ENCODE assay signal across 8 cellular contexts in genomic region chr1:229624521-229624905, GRCh38. TPM values are rescaled to one million over a fixed set of nuclear protein-coding genes. Genes with fewer than 3 reads are reported as not detected.
DNase-seq lines count a peak whose midpoint lies in the region; ATAC-seq and TF ChIP-seq lines count a peak whose summit lies in the region.

No MANE protein-coding gene starts in this region.

- no peak for DNase-seq in AG09309 (ENCODE audit: low read depth)
- no peak for DNase-seq in natural killer cell treated with Interleukin-12 subunit alpha and Interleukin-12 subunit beta and Interleukin-15 and Interleukin-18, amount 100 ng/mL, for 72 hours (ENCODE audit: low spot score)
- no peak for DNase-seq in NCI-H2227 (lab: John Stamatoyannopoulos, UW; ENCODE audit: unreplicated experiment)
- no peak for DNase-seq in LoVo (ENCODE audit: low spot score)
- no peak for DNase-seq in A172 (ENCODE audit: low spot score)

- intact Hi-C loops in dendritic cell treated with granulocyte-macrophage colony-stimulating factor and Interleukin-4, amounts not matched to agents 40 ng/mL and 50 ng/mL, for 4 days (cut with micrococcal nuclease): no loop called here

- no peaks in the 10 kb centered on the region for H3K27me3 ChIP-seq in KMS-11 (ENCODE audit: insufficient read depth, low read depth)

- peak overlapping the region; percentile 87 for H3K4me3 Mint-ChIP-seq in dendritic cell treated with granulocyte-macrophage colony-stimulating factor and Interleukin-4, amounts not matched to agents 40 ng/mL and 50 ng/mL, for 4 days
- H3K4me3 Mint-ChIP-seq in natural killer cell treated with Interleukin-12 subunit alpha and Interleukin-12 subunit beta and Interleukin-15 and Interleukin-18, amount 100 ng/mL, for 72 hours: peak overlapping the region; percentile 97

- peak overlapping the region; percentile 83 for H3K27ac Mint-ChIP-seq in dendritic cell treated with granulocyte-macrophage colony-stimulating factor and Interleukin-4, amounts not matched to agents 40 ng/mL and 50 ng/mL, for 4 days
- peak overlapping the region; percentile 81 to 85 for H3K27ac Mint-ChIP-seq in natural killer cell treated with Interleukin-12 subunit alpha and Interleukin-12 subunit beta and Interleukin-15 and Interleukin-18, amount 100 ng/mL, for 72 hours

- peaks cover 91% of the 10 kb centered on the region for H3K79me2 ChIP-seq in KMS-11 (ENCODE audit: insufficient read depth, low read depth)

- H3K36me3 Mint-ChIP-seq in dendritic cell treated with granulocyte-macrophage colony-stimulating factor and Interleukin-4, amounts not matched to agents 40 ng/mL and 50 ng/mL, for 4 days (ENCODE audit: low read depth): peaks cover 22% of the 10 kb centered on the region
- H3K36me3 Mint-ChIP-seq in natural killer cell treated with Interleukin-12 subunit alpha and Interleukin-12 subunit beta and Interleukin-15 and Interleukin-18, amount 100 ng/mL, for 72 hours: peaks cover 10% of the 10 kb centered on the region

- H2AFZ ChIP-seq in KMS-11 (ENCODE audit: low read depth): peak overlapping the region; percentile 60; the same call in 1 of the 2 replicates

- H3K27ac ChIP-seq in KMS-11: peak overlapping the region; percentile 45; the same call in 1 of the 2 replicates

- H3K4me3 ChIP-seq in AG09309 (ENCODE audit: control insufficient read depth, low read depth, low read length) (peak overlapping the region; percentile 66), KMS-11 (IDR thresholded peaks at IDR 0.05; ENCODE audit: insufficient read depth, low read depth, low read length) (peak overlapping the region; percentile 98)

- H3K4me1 Mint-ChIP-seq in dendritic cell treated with granulocyte-macrophage colony-stimulating factor and Interleukin-4, amounts not matched to agents 40 ng/mL and 50 ng/mL, for 4 days (ENCODE audit: low read depth): peaks cover 54% of the 10 kb centered on the region
- H3K4me1 Mint-ChIP-seq in natural killer cell treated with Interleukin-12 subunit alpha and Interleukin-12 subunit beta and Interleukin-15 and Interleukin-18, amount 100 ng/mL, for 72 hours (ENCODE audit: low read depth in 2 of 2): peaks cover 45 to 59% of the 10 kb centered on the region in 2 donors

- H3K9me3 Mint-ChIP-seq in dendritic cell treated with granulocyte-macrophage colony-stimulating factor and Interleukin-4, amounts not matched to agents 40 ng/mL and 50 ng/mL, for 4 days: no peaks in the 10 kb centered on the region
- H3K9me3 Mint-ChIP-seq in natural killer cell treated with Interleukin-12 subunit alpha and Interleukin-12 subunit beta and Interleukin-15 and Interleukin-18, amount 100 ng/mL, for 72 hours: no peaks in the 10 kb centered on the region

- no peaks in the 10 kb centered on the region for H3K36me3 ChIP-seq in KMS-11 (ENCODE audit: insufficient read depth)

- H3K4me2 ChIP-seq in KMS-11: peak overlapping the region; percentile 87

- H3K27me3 Mint-ChIP-seq in dendritic cell treated with granulocyte-macrophage colony-stimulating factor and Interleukin-4, amounts not matched to agents 40 ng/mL and 50 ng/mL, for 4 days: no peaks in the 10 kb centered on the region
- H3K27me3 Mint-ChIP-seq in natural killer cell treated with Interleukin-12 subunit alpha and Interleukin-12 subunit beta and Interleukin-15 and Interleukin-18, amount 100 ng/mL, for 72 hours: no peaks in the 10 kb centered on the region

- no peaks in the 10 kb centered on the region; the same call in none of the 2 replicates for H4K20me1 ChIP-seq in KMS-11 (ENCODE audit: insufficient read depth)

- peak overlapping the region; percentile 33; the same call in 1 of the 2 replicates for H3K9ac ChIP-seq in KMS-11

- peaks cover 63% of the 10 kb centered on the region for H3K4me1 ChIP-seq in KMS-11 (ENCODE audit: low read depth, poor library complexity, severe bottlenecking)

- ATAC-seq in natural killer cell treated with Interleukin-12 subunit alpha and Interleukin-12 subunit beta and Interleukin-15 and Interleukin-18, amount 100 ng/mL, for 72 hours: no peak
- no peak for ATAC-seq in GM21515 (IDR thresholded peaks at IDR 0.05; ENCODE audit: unreplicated experiment)

- TF ChIP-seq CTCF in AG09309 (IDR thresholded peaks at IDR 0.05; ENCODE audit: control insufficient read depth, insufficient read depth, low read depth, low read length, missing control alignments): no peak
- no peak for TF ChIP-seq CTCF in KMS-11 (conservative IDR thresholded peaks at IDR 0.05; ENCODE audit: low read depth, low read length)

RNA-seq across cellular contexts. Expression of gene TAF5L, which starts 1.4 kb away (rescaled TPM):
- 10 to 100 TPM; 26.5 to 30.7 TPM for total RNA-seq in natural killer cell treated with Interleukin-12 subunit alpha and Interleukin-12 subunit beta and Interleukin-15 and Interleukin-18, amount 100 ng/mL, for 72 hours
- total RNA-seq in A172 (2014; rRNA removed; shearing (Covaris generic)): 24.4 and 26.2 TPM in 2 replicates

RNA-seq across cellular contexts. Expression of gene URB2, which starts 1.5 kb away (rescaled TPM):
- 10 to 100 TPM; 16.4 to 38.2 TPM for total RNA-seq in natural killer cell treated with Interleukin-12 subunit alpha and Interleukin-12 subunit beta and Interleukin-15 and Interleukin-18, amount 100 ng/mL, for 72 hours
- 19.7 and 20.1 TPM in 2 replicates for total RNA-seq in A172 (2014; rRNA removed; shearing (Covaris generic))
